1 cellular context compared by ENCODE assay signal in genomic region chr9:134141906-134142305, GRCh38.
TF ChIP-seq lines count a peak whose summit lies in the region.

No MANE protein-coding gene starts in this region.

TF ChIP-seq in HepG2, 621 proteins besides CTCF, POLR2A, EP300 and RAD21:
- TF ChIP-seq ZNF557 (CRISPR knock-in tag; IDR thresholded peaks at IDR 0.05) (no peak), ONECUT2 (CRISPR knock-in tag; IDR thresholded peaks at IDR 0.05) (no peak), PRDM10 (CRISPR knock-in tag; IDR thresholded peaks at IDR 0.05; ENCODE audit: low read depth) (no peak), CEBPZ (IDR thresholded peaks at IDR 0.05; ENCODE audit: low read length) (no peak), SIX1 (CRISPR knock-in tag; IDR thresholded peaks at IDR 0.05; ENCODE audit: borderline replicate concordance) (no peak), ATF2 (CRISPR knock-in tag; IDR thresholded peaks at IDR 0.05) (no peak), ZNF83 (CRISPR knock-in tag; IDR thresholded peaks at IDR 0.05; ENCODE audit: borderline replicate concordance) (no peak), ZNF652 (CRISPR knock-in tag; IDR thresholded peaks at IDR 0.05; ENCODE audit: borderline replicate concordance, low read depth) (no peak), RFX1 (IDR thresholded peaks at IDR 0.05) (no peak), GLMP (CRISPR knock-in tag; IDR thresholded peaks at IDR 0.05; ENCODE audit: borderline replicate concordance) (no peak), MIER3 (CRISPR knock-in tag; IDR thresholded peaks at IDR 0.05; ENCODE audit: borderline replicate concordance) (no peak), BRF2 (CRISPR knock-in tag; IDR thresholded peaks at IDR 0.05) (no peak)
